12 cellular contexts compared by ENCODE assay signal in genomic region chr7:96224682-96225081, GRCh38.
DNase-seq lines count a peak whose midpoint lies in the region; ATAC-seq, FAIRE-seq and TF ChIP-seq lines count a peak whose summit lies in the region.
"Had no signal": no experiment of that assay in that cellular context is flagged by ENCODE, and none has a peak within 500 bp of the region (broad histone marks: within the 10 kb centered on the region; RNA-seq: fewer than 3 reads in every experiment).

No MANE protein-coding gene starts in this region.

- no peaks in the 10 kb centered on the region for H3K9me3 Mint-ChIP-seq in endothelial cell (ENCODE audit: unreplicated experiment)

- ATAC-seq in Right ventricle myocardium inferior (no peak), GM21423 (IDR thresholded peaks at IDR 0.05; ENCODE audit: unreplicated experiment) (no peak)

- peaks cover 17% of the 10 kb centered on the region for H3K36me3 ChIP-seq in left ventricle myocardium inferior

- H3K4me1 Mint-ChIP-seq in endothelial cell (ENCODE audit: unreplicated experiment) = no peaks in the 10 kb centered on the region

- H3K4me3 ChIP-seq in left ventricle myocardium inferior = no peak overlapping the region
- H3K4me3 ChIP-seq: tibial artery had no signal

- intact Hi-C loops in left ventricle myocardium inferior (cut with micrococcal nuclease) (no loop called here), Right ventricle myocardium inferior (cut with DNase I) (no loop called here), posterior vena cava (cut with DNase I) (loop anchor here in 1 of 2 donors (10.0 kb wide), 1 partner anchor 660 kb away; no protein-coding TSS in a partner anchor)

- no peak for FAIRE-seq in HTR-8/SVneo (lab: Jason Lieb, UNC)
- FAIRE-seq: islet of Langerhans had no signal

- H3K36me3 Mint-ChIP-seq in endothelial cell (ENCODE audit: low read depth, unreplicated experiment) = peaks cover 8% of the 10 kb centered on the region

- H3K4me1 ChIP-seq in left ventricle myocardium inferior = peaks cover 7% of the 10 kb centered on the region

- H3K9me3 ChIP-seq in left ventricle myocardium inferior (replicated peaks) = no peaks in the 10 kb centered on the region
- H3K9me3 ChIP-seq: tibial artery had no signal

- DNase-seq in left ventricle myocardium inferior = no peak
- DNase-seq in Right ventricle myocardium inferior (ENCODE audit: missing footprints) = no peak
- peak; percentile 24 for DNase-seq in NCI-H146 (lab: John Stamatoyannopoulos, UW)
- DNase-seq in endothelial cell (ENCODE audit: low spot score) = peak; percentile 42
- DNase-seq in HTR-8/SVneo (ENCODE audit: insufficient read length, low spot score) = no peak
- no peak for DNase-seq in posterior vena cava (ENCODE audit: low spot score)
- DNase-seq in NCI-H345 (lab: John Stamatoyannopoulos, UW) = no peak
- DNase-seq: aorta, NCI-H1417 treated with DMSO at 0.1 percent for 48 hours, tibial artery had no signal

- TF ChIP-seq CTCF in left ventricle myocardium inferior (IDR thresholded peaks at IDR 0.05; ENCODE audit: borderline replicate concordance) (peak; percentile 39), endothelial cell (IDR thresholded peaks at IDR 0.05; ENCODE audit: unreplicated experiment) (no peak)

- no peaks in the 10 kb centered on the region for H3K27me3 ChIP-seq in left ventricle myocardium inferior (ENCODE audit: low read depth)
- H3K27me3 ChIP-seq: tibial artery had no signal

- no peak overlapping the region for H3K27ac Mint-ChIP-seq in endothelial cell (ENCODE audit: unreplicated experiment)

- no peaks in the 10 kb centered on the region for H3K27me3 Mint-ChIP-seq in endothelial cell (ENCODE audit: unreplicated experiment)

- no peak overlapping the region for H3K27ac ChIP-seq in left ventricle myocardium inferior (replicated peaks)
- H3K27ac ChIP-seq: tibial artery had no signal

- H3K4me3 Mint-ChIP-seq in endothelial cell (ENCODE audit: unreplicated experiment) = no peak overlapping the region

Comparison
In these comparisons a context has a peak if more than half of its experiments do, and no peak if none do; other contexts are left out.
1. DNase-seq: peak in NCI-H146 (single experiment) and endothelial cell (single experiment); none in left ventricle myocardium inferior (single experiment), Right ventricle myocardium inferior (single experiment), HTR-8/SVneo (single experiment), posterior vena cava (single experiment) and NCI-H345 (single experiment).